In the genomic region with DNA sequence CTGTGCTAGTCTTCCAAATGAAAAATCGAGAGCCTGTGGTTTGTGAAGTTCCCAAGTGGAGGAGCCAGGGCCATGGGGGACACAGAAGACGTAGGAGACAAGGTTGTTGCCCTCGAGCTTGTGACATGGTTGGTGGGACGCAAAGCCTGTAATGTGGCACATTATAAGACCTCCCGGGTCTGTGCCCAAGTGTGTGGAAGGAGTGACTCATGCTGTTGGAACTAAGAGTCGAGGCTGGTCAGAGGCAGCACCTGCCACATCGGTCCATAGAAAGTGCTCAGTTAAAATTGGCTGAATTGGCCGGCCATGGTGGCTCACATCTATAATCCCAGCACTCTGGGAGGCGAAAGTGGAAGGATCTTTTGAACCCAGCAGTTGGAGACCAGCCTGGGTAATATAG, we compare ENCODE assay signal across 18 cellular contexts.
"Had no signal": no experiment of that assay in that cellular context is flagged by ENCODE, and none has a peak within 500 bp of the region (broad histone marks: within the 10 kb centered on the region; RNA-seq: fewer than 3 reads in every experiment).

No MANE protein-coding gene starts in this region.

- H3K27me3 ChIP-seq: esophagus muscularis mucosa, sigmoid colon had no signal

- H3K9me3 Mint-ChIP-seq: activated T-cell treated with anti-CD3 and anti-CD28 coated beads, Interleukin-2, amount 50 U/mL, for 24 hours; natural killer cell treated with Interleukin-12 subunit alpha and Interleukin-12 subunit beta and Interleukin-15 and Interleukin-18, amount 100 ng/mL, for 72 hours; T-helper 2 cell treated with Interferon-gamma antibody and Interleukin-4, amounts not matched to agents 5 μg/mL and 100 μg/mL, for 36 hours had no signal

- H3K36me3 Mint-ChIP-seq: activated CD8-positive, alpha-beta memory T cell treated with anti-CD3 and anti-CD28 coated beads, Interleukin-2, amount 10 ng/mL, durations not matched to agents 7 days and 5 days; activated naive CD8-positive, alpha-beta T cell; natural killer cell treated with Interleukin-12 subunit alpha and Interleukin-12 subunit beta and Interleukin-15 and Interleukin-18, amount 100 ng/mL, for 72 hours had no signal

- H3K4me1 Mint-ChIP-seq: activated CD8-positive, alpha-beta memory T cell treated with anti-CD3 and anti-CD28 coated beads, Interleukin-2, amount 10 ng/mL, durations not matched to agents 7 days and 5 days had no signal

- ATAC-seq: activated CD4-positive, CD25-positive, alpha-beta regulatory T cell treated with anti-CD3 and anti-CD28 coated beads, Interleukin-2, amount 50 U/mL, for 24 hours; activated CD8-positive, alpha-beta memory T cell treated with anti-CD3 and anti-CD28 coated beads, Interleukin-2, amount 10 ng/mL, durations not matched to agents 7 days and 5 days; left colon; natural killer cell treated with Interleukin-12 subunit alpha and Interleukin-12 subunit beta and Interleukin-15 and Interleukin-18, amount 100 ng/mL, for 72 hours had no signal

- FAIRE-seq: endometrium had no signal

- H3K4me3 Mint-ChIP-seq: activated CD8-positive, alpha-beta memory T cell treated with anti-CD3 and anti-CD28 coated beads, Interleukin-2, amount 10 ng/mL, durations not matched to agents 7 days and 5 days; activated naive CD8-positive, alpha-beta T cell; activated T-cell treated with anti-CD3 and anti-CD28 coated beads, Interleukin-2, amount 50 U/mL, for 24 hours; natural killer cell treated with Interleukin-12 subunit alpha and Interleukin-12 subunit beta and Interleukin-15 and Interleukin-18, amount 100 ng/mL, for 72 hours; T-helper 2 cell treated with Interferon-gamma antibody and Interleukin-4, amounts not matched to agents 5 μg/mL and 100 μg/mL, for 36 hours had no signal

- H3K27ac ChIP-seq: esophagus muscularis mucosa, sigmoid colon had no signal

- H3K27ac Mint-ChIP-seq: activated CD8-positive, alpha-beta memory T cell treated with anti-CD3 and anti-CD28 coated beads, Interleukin-2, amount 10 ng/mL, durations not matched to agents 7 days and 5 days; activated naive CD8-positive, alpha-beta T cell; activated T-cell treated with anti-CD3 and anti-CD28 coated beads, Interleukin-2, amount 50 U/mL, for 24 hours; natural killer cell treated with Interleukin-12 subunit alpha and Interleukin-12 subunit beta and Interleukin-15 and Interleukin-18, amount 100 ng/mL, for 72 hours; T-helper 2 cell treated with Interferon-gamma antibody and Interleukin-4, amounts not matched to agents 5 μg/mL and 100 μg/mL, for 36 hours had no signal

- H3K4me3 ChIP-seq: esophagus muscularis mucosa, sigmoid colon had no signal

- H3K36me3 ChIP-seq: esophagus muscularis mucosa, sigmoid colon had no signal

- H3K9me3 ChIP-seq: esophagus muscularis mucosa, sigmoid colon had no signal

- DNase-seq: activated CD4-positive, alpha-beta T cell treated with anti-CD3 and anti-CD28 coated beads, Interleukin-2, amount 50 U/mL, for 4 hours; activated CD8-positive, alpha-beta memory T cell treated with anti-CD3 and anti-CD28 coated beads, Interleukin-2, amount 10 ng/mL, durations not matched to agents 7 days and 5 days; activated effector memory CD4-positive, alpha-beta T cell treated with Interleukin-2 at 50 U/mL for 16 hours; activated T-cell treated with anti-CD3 and anti-CD28 coated beads, Interleukin-2, amount 50 U/mL, for 24 hours; amygdala; glutamatergic neuron; left colon; mammary epithelial cell; sigmoid colon; stimulated activated CD4-positive, alpha-beta T cell treated with anti-CD3 and anti-CD28 coated beads, Interleukin-2, amount 100 ng/mL, for 48 hours; stimulated activated naive CD4-positive, alpha-beta T cell treated with Interleukin-2 at 50 U/mL for 16 hours; trophoblast cell had no signal
